In genomic region chr1:64895500-64895899, GRCh38 we compare ENCODE assay signal across 10 cellular contexts.
DNase-seq lines count a peak whose midpoint lies in the region; ATAC-seq, FAIRE-seq and TF ChIP-seq lines count a peak whose summit lies in the region.
"Had no signal": no experiment of that assay in that cellular context is flagged by ENCODE, and none has a peak within 500 bp of the region (broad histone marks: within the 10 kb centered on the region; RNA-seq: fewer than 3 reads in every experiment).

No MANE protein-coding gene starts in this region.

- H4K20me1 ChIP-seq in SK-N-SH (ENCODE audit: insufficient read depth): peaks cover 33% of the 10 kb centered on the region

- no peak overlapping the region for H2AFZ ChIP-seq in SK-N-SH (ENCODE audit: low read depth)

- H3K9ac ChIP-seq in SK-N-SH: no peak overlapping the region

- H3K36me3 Mint-ChIP-seq in type B pancreatic cell: no peaks in the 10 kb centered on the region

- 78% methylated on average over 2 of the region's 2 CpGs for WGBS in SK-N-SH (ENCODE audit: low lambda C conversion rate)

- POLR2A ChIA-PET in SK-N-SH (lab: Yijun Ruan, JAX): no interaction called here

- CTCF ChIA-PET in SK-N-SH (lab: Yijun Ruan, JAX): interaction anchor here (1.6 kb wide), 1 partner anchor 14 kb away, joined by 7 read pairs; no protein-coding TSS in a partner anchor

- H3K9me3 ChIP-seq in SK-N-SH: no peaks in the 10 kb centered on the region
- H3K9me3 ChIP-seq: suprapubic skin had no signal

- no peak overlapping the region for H3K4me3 ChIP-seq in SK-N-SH (ENCODE audit: low read depth in 2 of 2, low read length in 1 of 2)
- H3K4me3 ChIP-seq: suprapubic skin had no signal

- ATAC-seq in GM19025 (IDR thresholded peaks at IDR 0.05; ENCODE audit: low read depth, unreplicated experiment): peak; percentile 50
- ATAC-seq in HG03039 (IDR thresholded peaks at IDR 0.05; ENCODE audit: unreplicated experiment): peak; percentile 74

- H3K4me1 Mint-ChIP-seq in type B pancreatic cell (ENCODE audit: unreplicated experiment): peaks cover 25% of the 10 kb centered on the region

- TF ChIP-seq CTCF in type B pancreatic cell (conservative IDR thresholded peaks at IDR 0.05) (no peak), SK-N-SH (IDR thresholded peaks at IDR 0.05) (no peak)

- H3K9me2 ChIP-seq in SK-N-SH: no peaks in the 10 kb centered on the region

- H3K27me3 ChIP-seq in SK-N-SH (ENCODE audit: insufficient read depth): no peaks in the 10 kb centered on the region
- H3K27me3 ChIP-seq: suprapubic skin had no signal

- H3K9me3 Mint-ChIP-seq in type B pancreatic cell: peaks cover 4% of the 10 kb centered on the region

- H3K4me2 ChIP-seq in SK-N-SH: no peak overlapping the region

- no peak overlapping the region for H3K27ac Mint-ChIP-seq in type B pancreatic cell

- TF ChIP-seq RAD21 in SK-N-SH (IDR thresholded peaks at IDR 0.05; ENCODE audit: low read length): no peak

- no peak for TF ChIP-seq EP300 in SK-N-SH (IDR thresholded peaks at IDR 0.05; ENCODE audit: borderline replicate concordance in 1 of 2, low read depth in 1 of 2, low read length in 1 of 2)

- peak; percentile 66 for FAIRE-seq in RCC 7860 (lab: Jason Lieb, UNC)

- 0 out of 4 replicates have a peak overlapping the region, but pooled peaks of 1 of the 2 experiments have one; percentile 77 for H3K27ac ChIP-seq in SK-N-SH (ENCODE audit: low read depth in 2 of 2, low read length in 1 of 2)
- H3K27ac ChIP-seq: suprapubic skin had no signal

- peaks cover 27% of the 10 kb centered on the region for H3F3A ChIP-seq in SK-N-SH (replicated peaks; ENCODE audit: insufficient read depth)

- no peaks in the 10 kb centered on the region for H3K36me3 ChIP-seq in SK-N-SH (replicated peaks in 1 of 2; ENCODE audit: control insufficient read depth in 1 of 2, insufficient read depth in 2 of 2, low read length in 1 of 2)
- H3K36me3 ChIP-seq: suprapubic skin had no signal

- peaks cover 44 to 58% of the 10 kb centered on the region in 2 experiments; a peak in 3 of 4 replicates for H3K4me1 ChIP-seq in SK-N-SH (ENCODE audit: control insufficient read depth in 1 of 2, insufficient read depth in 2 of 2, low read depth in 1 of 2, low read length in 1 of 2)

- H3K79me2 ChIP-seq in SK-N-SH (ENCODE audit: insufficient read depth): peaks cover 80% of the 10 kb centered on the region

- H3K27me3 Mint-ChIP-seq in type B pancreatic cell: no peaks in the 10 kb centered on the region

- peak; percentile 94 to 96 for DNase-seq in AML-193 (lab: John Stamatoyannopoulos, UW)
- DNase-seq in RCC 7860 (ENCODE audit: low spot score): peak; percentile 11
- DNase-seq in type B pancreatic cell (ENCODE audit: extremely low spot score, unreplicated experiment): no peak
- no peak for DNase-seq in NCI-H446 (lab: John Stamatoyannopoulos, UW)
- DNase-seq in DMS79 (lab: John Stamatoyannopoulos, UW): no peak
- no peak for DNase-seq in SK-N-SH
- DNase-seq: activated CD4-positive, alpha-beta T cell treated with anti-CD3 and anti-CD28 coated beads, Interleukin-2, amount 50 U/mL, for 48 hours had no signal

- H3K4me3 Mint-ChIP-seq in type B pancreatic cell: no peak overlapping the region

TF ChIP-seq in SK-N-SH, 30 proteins besides CTCF, POLR2A, EP300 and RAD21:
- TF ChIP-seq RXRA (IDR thresholded peaks at IDR 0.05; ENCODE audit: borderline replicate concordance, low read depth) (no peak), NRF1 (IDR thresholded peaks at IDR 0.05; ENCODE audit: low read depth, low read length) (no peak), RFX5 (IDR thresholded peaks at IDR 0.05; ENCODE audit: low read length) (no peak), TEAD4 (IDR thresholded peaks at IDR 0.05; ENCODE audit: borderline replicate concordance, insufficient read depth) (no peak), MEF2A (IDR thresholded peaks at IDR 0.05; ENCODE audit: borderline replicate concordance, low read depth) (no peak), EZH2phosphoT487 (IDR thresholded peaks at IDR 0.05; ENCODE audit: borderline replicate concordance, low read depth) (no peak), SIN3A (IDR thresholded peaks at IDR 0.05; ENCODE audit: borderline replicate concordance, low read depth, low read length) (no peak), SMC3 (IDR thresholded peaks at IDR 0.05; ENCODE audit: low read depth, low read length) (no peak), ZBTB33 (IDR thresholded peaks at IDR 0.05; ENCODE audit: borderline replicate concordance, low read depth) (no peak), JUND (IDR thresholded peaks at IDR 0.05) (no peak), RCOR1 (IDR thresholded peaks at IDR 0.05; ENCODE audit: low read length) (no peak), CHD2 (IDR thresholded peaks at IDR 0.05; ENCODE audit: low read length, partially characterized antibody) (no peak), TAF1 (IDR thresholded peaks at IDR 0.05; ENCODE audit: borderline replicate concordance, low read depth, low read length) (no peak), USF2 (IDR thresholded peaks at IDR 0.05; ENCODE audit: borderline replicate concordance, low read depth, low read length) (no peak), FOSL2 (IDR thresholded peaks at IDR 0.05; ENCODE audit: borderline replicate concordance, low read depth) (no peak), IRF3 (IDR thresholded peaks at IDR 0.05; ENCODE audit: low read depth, low read length) (no peak), FOXM1 (IDR thresholded peaks at IDR 0.05; ENCODE audit: low read depth) (no peak), PBX3 (IDR thresholded peaks at IDR 0.05) (no peak), FOXJ3 (CRISPR knock-in tag; IDR thresholded peaks at IDR 0.05) (no peak)

Comparison
In these comparisons a context has a peak if more than half of its experiments do, and no peak if none do; other contexts are left out.
1. DNase-seq: peak in AML-193 (2 of 2) and RCC 7860 (single experiment); none in type B pancreatic cell (single experiment), NCI-H446 (0 of 2), DMS79 (single experiment) and SK-N-SH (single experiment).